In genomic region chr6:43499028-43499815, GRCh38 we compare ENCODE assay signal across 1 cellular context.
A peak's percentile ranks its signal among the peaks of the same experiment; 100 is the strongest.
TF ChIP-seq lines count a peak whose summit lies in the region.

No MANE protein-coding gene starts in this region.

TF ChIP-seq in HepG2, 621 proteins besides CTCF, POLR2A, EP300 and RAD21 (continued from another document and continues in another):
- TF ChIP-seq MED1 (CRISPR knock-in tag; IDR thresholded peaks at IDR 0.05) (0 out of 2 replicates have a peak, but pooled peaks have one; percentile 49), FOXK2 (IDR thresholded peaks at IDR 0.05) (no peak), HMGXB4 (CRISPR knock-in tag; IDR thresholded peaks at IDR 0.05; ENCODE audit: borderline replicate concordance in 1 of 2, low read depth in 1 of 2) (no peak), ZNF260 (CRISPR knock-in tag; IDR thresholded peaks at IDR 0.05; ENCODE audit: borderline replicate concordance, low read depth) (no peak), ZNF207 (IDR thresholded peaks at IDR 0.05; ENCODE audit: borderline replicate concordance) (no peak), MXD3 (CRISPR knock-in tag; IDR thresholded peaks at IDR 0.05) (no peak), ZBED4 (CRISPR knock-in tag; IDR thresholded peaks at IDR 0.05; ENCODE audit: borderline replicate concordance) (no peak), MYNN (CRISPR knock-in tag; IDR thresholded peaks at IDR 0.05; ENCODE audit: low read depth) (no peak), POLR2AphosphoS5 (IDR thresholded peaks at IDR 0.05; ENCODE audit: low read depth, low read length) (no peak), ELF1 (CRISPR knock-in tag; IDR thresholded peaks at IDR 0.05) (no peak), FOXO4 (CRISPR knock-in tag; conservative IDR thresholded peaks at IDR 0.05) (no peak), ZNF782 (CRISPR knock-in tag; IDR thresholded peaks at IDR 0.05; ENCODE audit: borderline replicate concordance) (no peak), ZFP37 (CRISPR knock-in tag; IDR thresholded peaks at IDR 0.05; ENCODE audit: borderline replicate concordance) (no peak), MTF2 (CRISPR knock-in tag; IDR thresholded peaks at IDR 0.05; ENCODE audit: borderline replicate concordance) (no peak), ZNF83 (CRISPR knock-in tag; IDR thresholded peaks at IDR 0.05; ENCODE audit: borderline replicate concordance) (no peak), MAFF (IDR thresholded peaks at IDR 0.05; ENCODE audit: low read depth, low read length) (no peak), LRRFIP1 (CRISPR knock-in tag; conservative IDR thresholded peaks at IDR 0.05) (no peak), ZGPAT (CRISPR knock-in tag; IDR thresholded peaks at IDR 0.05) (no peak), SRY (CRISPR knock-in tag; IDR thresholded peaks at IDR 0.05) (no peak), MATR3 (CRISPR knock-in tag; IDR thresholded peaks at IDR 0.05) (no peak), GRHL1 (CRISPR knock-in tag; conservative IDR thresholded peaks at IDR 0.05) (no peak), ZFP36 (IDR thresholded peaks at IDR 0.05; ENCODE audit: borderline replicate concordance, low read depth, low read length, partially characterized antibody) (no peak), ZKSCAN8 (CRISPR knock-in tag; IDR thresholded peaks at IDR 0.05; ENCODE audit: borderline replicate concordance) (no peak), FOXC1 (CRISPR knock-in tag; IDR thresholded peaks at IDR 0.05; ENCODE audit: borderline replicate concordance) (no peak), ZNF629 (CRISPR knock-in tag; conservative IDR thresholded peaks at IDR 0.05) (no peak), TP53 (CRISPR knock-in tag; conservative IDR thresholded peaks at IDR 0.05) (no peak), BCLAF1 (IDR thresholded peaks at IDR 0.05) (no peak), PHF8 (CRISPR knock-in tag; IDR thresholded peaks at IDR 0.05) (no peak), TBX2 (CRISPR knock-in tag; IDR thresholded peaks at IDR 0.05; ENCODE audit: borderline replicate concordance) (peak; percentile 61; the same call in 1 of the 2 replicates), ZNF746 (CRISPR knock-in tag; IDR thresholded peaks at IDR 0.05) (no peak), ZFP36L2 (CRISPR knock-in tag; IDR thresholded peaks at IDR 0.05) (no peak), KDM2A (CRISPR knock-in tag; IDR thresholded peaks at IDR 0.05; ENCODE audit: borderline replicate concordance, low read depth) (no peak; the same call in 1 of the 2 replicates), MAZ (IDR thresholded peaks at IDR 0.05; ENCODE audit: borderline replicate concordance, low read depth, low read length) (no peak), MAZ (CRISPR knock-in tag; IDR thresholded peaks at IDR 0.05; ENCODE audit: low read depth) (no peak), SETDB1 (CRISPR knock-in tag; IDR thresholded peaks at IDR 0.05; ENCODE audit: borderline replicate concordance) (no peak), FOXM1 (CRISPR knock-in tag; IDR thresholded peaks at IDR 0.05) (no peak), RNF2 (conservative IDR thresholded peaks at IDR 0.05; ENCODE audit: low read depth) (no peak), NKX3-1 (CRISPR knock-in tag; IDR thresholded peaks at IDR 0.05) (no peak), NFE2L1 (CRISPR knock-in tag; IDR thresholded peaks at IDR 0.05; ENCODE audit: borderline replicate concordance) (no peak), NR2F2 (IDR thresholded peaks at IDR 0.05; ENCODE audit: borderline replicate concordance, low read depth) (no peak), MIXL1 (CRISPR knock-in tag; IDR thresholded peaks at IDR 0.05) (peak; percentile 69), ZNF567 (CRISPR knock-in tag; IDR thresholded peaks at IDR 0.05; ENCODE audit: borderline replicate concordance) (no peak), AGO1 (IDR thresholded peaks at IDR 0.05; ENCODE audit: low read depth, low read length, poor library complexity, severe bottlenecking) (no peak), MXD1 (CRISPR knock-in tag; IDR thresholded peaks at IDR 0.05) (0 out of 2 replicates have a peak, but pooled peaks have one; percentile 34), MTA1 (CRISPR knock-in tag; IDR thresholded peaks at IDR 0.05; ENCODE audit: borderline replicate concordance) (0 out of 2 replicates have a peak, but pooled peaks have one; percentile 38), MED8 (CRISPR knock-in tag; IDR thresholded peaks at IDR 0.05; ENCODE audit: insufficient replicate concordance) (no peak), HNRNPLL (IDR thresholded peaks at IDR 0.05; ENCODE audit: low read depth, low read length, poor library complexity, severe bottlenecking) (no peak), ZNF816 (CRISPR knock-in tag; IDR thresholded peaks at IDR 0.05; ENCODE audit: borderline replicate concordance) (no peak), MAFG (CRISPR knock-in tag; IDR thresholded peaks at IDR 0.05) (no peak), ZNF784 (CRISPR knock-in tag; IDR thresholded peaks at IDR 0.05; ENCODE audit: borderline replicate concordance) (no peak)
